4 cellular contexts compared by ENCODE assay signal in genomic region chr5:77651343-77651742, GRCh38. TPM values are rescaled to one million over a fixed set of nuclear protein-coding genes. Genes with fewer than 3 reads are reported as not detected.
"Had no signal": no experiment of that assay in that cellular context is flagged by ENCODE, and none has a peak within 500 bp of the region (broad histone marks: within the 10 kb centered on the region; RNA-seq: fewer than 3 reads in every experiment).

No MANE protein-coding gene starts in this region.

- DNase-seq: GDM1, GF-D8 had no signal

- H3K4me3 ChIP-seq: GM12878 had no signal

- ATAC-seq: GM12878 had no signal

RNA-seq across cellular contexts. Expression of gene OTP, which starts 12.8 kb away (rescaled TPM):
- total RNA-seq: G401 had no signal
